In the genomic region with DNA sequence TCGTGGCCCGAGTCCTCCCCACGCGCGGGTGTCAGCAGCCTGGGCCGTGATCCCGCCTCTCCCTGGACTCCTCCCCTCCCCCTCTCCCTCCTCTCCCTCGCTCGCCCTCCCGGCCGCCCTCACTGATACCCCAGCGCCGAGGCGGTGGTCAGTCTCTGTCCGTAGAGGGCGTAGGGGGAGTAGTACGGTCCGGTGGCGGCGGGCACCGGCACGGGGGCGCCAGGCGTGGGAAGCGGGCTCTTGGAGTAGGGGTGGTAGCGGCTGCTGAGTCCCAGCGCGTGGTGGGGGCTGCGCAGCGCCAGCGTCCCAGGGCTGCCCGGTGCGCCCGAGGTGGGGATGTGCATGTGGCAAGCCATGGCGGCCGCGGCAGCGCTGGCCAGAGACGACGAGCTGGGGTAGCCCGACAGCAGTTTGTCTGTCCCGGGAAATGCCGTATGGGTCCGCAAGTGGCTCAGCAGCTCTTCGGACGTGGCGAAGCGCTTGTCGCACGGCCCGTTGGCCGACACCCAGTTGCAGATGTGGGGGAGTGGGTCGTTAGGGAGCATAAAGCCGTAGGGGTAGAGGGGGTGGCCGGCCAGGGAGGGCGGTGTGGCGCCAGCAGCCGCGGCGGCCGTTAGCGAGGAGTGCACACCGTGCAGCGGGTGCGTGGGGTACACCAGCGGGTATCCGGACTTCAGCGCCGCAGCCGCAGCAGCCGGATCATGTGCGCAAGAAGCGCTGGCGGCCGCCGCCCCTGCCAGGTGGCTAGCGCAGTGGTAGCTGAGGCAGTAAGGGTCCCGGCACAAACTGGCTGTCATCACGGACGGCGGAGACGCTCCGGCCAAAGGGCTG, we compare ENCODE assay signal across 1 cellular context.
TF ChIP-seq lines count a peak whose summit lies in the region.

No MANE protein-coding gene starts in this region.

TF ChIP-seq in WTC11, 78 proteins besides CTCF, POLR2A, EP300 and RAD21 (continued from another document):
- TF ChIP-seq, protein P1, sequence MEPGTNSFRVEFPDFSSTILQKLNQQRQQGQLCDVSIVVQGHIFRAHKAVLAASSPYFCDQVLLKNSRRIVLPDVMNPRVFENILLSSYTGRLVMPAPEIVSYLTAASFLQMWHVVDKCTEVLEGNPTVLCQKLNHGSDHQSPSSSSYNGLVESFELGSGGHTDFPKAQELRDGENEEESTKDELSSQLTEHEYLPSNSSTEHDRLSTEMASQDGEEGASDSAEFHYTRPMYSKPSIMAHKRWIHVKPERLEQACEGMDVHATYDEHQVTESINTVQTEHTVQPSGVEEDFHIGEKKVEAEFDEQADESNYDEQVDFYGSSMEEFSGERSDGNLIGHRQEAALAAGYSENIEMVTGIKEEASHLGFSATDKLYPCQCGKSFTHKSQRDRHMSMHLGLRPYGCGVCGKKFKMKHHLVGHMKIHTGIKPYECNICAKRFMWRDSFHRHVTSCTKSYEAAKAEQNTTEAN (CRISPR knock-in tag; IDR thresholded peaks at IDR 0.05) = no peak
- TF ChIP-seq TEAD1 (CRISPR knock-in tag; IDR thresholded peaks at IDR 0.05) (no peak), ETV6 (CRISPR knock-in tag; IDR thresholded peaks at IDR 0.05) (no peak), ZNF263 (CRISPR knock-in tag; IDR thresholded peaks at IDR 0.05; ENCODE audit: low read depth) (peak; percentile 62; the same call in 1 of the 2 replicates), ESRRA (CRISPR knock-in tag; IDR thresholded peaks at IDR 0.05; ENCODE audit: borderline replicate concordance) (0 out of 2 replicates have a peak, but pooled peaks have one; percentile 42), SOX15 (CRISPR knock-in tag; IDR thresholded peaks at IDR 0.05) (no peak), ELF4 (CRISPR knock-in tag; IDR thresholded peaks at IDR 0.05; ENCODE audit: low read depth) (no peak)
- TF ChIP-seq, protein P2, sequence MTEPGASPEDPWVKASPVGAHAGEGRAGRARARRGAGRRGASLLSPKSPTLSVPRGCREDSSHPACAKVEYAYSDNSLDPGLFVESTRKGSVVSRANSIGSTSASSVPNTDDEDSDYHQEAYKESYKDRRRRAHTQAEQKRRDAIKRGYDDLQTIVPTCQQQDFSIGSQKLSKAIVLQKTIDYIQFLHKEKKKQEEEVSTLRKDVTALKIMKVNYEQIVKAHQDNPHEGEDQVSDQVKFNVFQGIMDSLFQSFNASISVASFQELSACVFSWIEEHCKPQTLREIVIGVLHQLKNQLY (CRISPR knock-in tag; IDR thresholded peaks at IDR 0.05) = no peak
- TF ChIP-seq, protein P3, sequence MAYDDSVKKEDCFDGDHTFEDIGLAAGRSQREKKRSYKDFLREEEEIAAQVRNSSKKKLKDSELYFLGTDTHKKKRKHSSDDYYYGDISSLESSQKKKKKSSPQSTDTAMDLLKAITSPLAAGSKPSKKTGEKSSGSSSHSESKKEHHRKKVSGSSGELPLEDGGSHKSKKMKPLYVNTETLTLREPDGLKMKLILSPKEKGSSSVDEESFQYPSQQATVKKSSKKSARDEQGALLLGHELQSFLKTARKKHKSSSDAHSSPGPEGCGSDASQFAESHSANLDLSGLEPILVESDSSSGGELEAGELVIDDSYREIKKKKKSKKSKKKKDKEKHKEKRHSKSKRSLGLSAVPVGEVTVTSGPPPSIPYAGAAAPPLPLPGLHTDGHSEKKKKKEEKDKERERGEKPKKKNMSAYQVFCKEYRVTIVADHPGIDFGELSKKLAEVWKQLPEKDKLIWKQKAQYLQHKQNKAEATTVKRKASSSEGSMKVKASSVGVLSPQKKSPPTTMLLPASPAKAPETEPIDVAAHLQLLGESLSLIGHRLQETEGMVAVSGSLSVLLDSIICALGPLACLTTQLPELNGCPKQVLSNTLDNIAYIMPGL (CRISPR knock-in tag; IDR thresholded peaks at IDR 0.05) = no peak
- TF ChIP-seq, protein P4, sequence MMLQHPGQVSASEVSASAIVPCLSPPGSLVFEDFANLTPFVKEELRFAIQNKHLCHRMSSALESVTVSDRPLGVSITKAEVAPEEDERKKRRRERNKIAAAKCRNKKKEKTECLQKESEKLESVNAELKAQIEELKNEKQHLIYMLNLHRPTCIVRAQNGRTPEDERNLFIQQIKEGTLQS (CRISPR knock-in tag; conservative IDR thresholded peaks at IDR 0.05) = no peak
- TF ChIP-seq, protein P5, sequence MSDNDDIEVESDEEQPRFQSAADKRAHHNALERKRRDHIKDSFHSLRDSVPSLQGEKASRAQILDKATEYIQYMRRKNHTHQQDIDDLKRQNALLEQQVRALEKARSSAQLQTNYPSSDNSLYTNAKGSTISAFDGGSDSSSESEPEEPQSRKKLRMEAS (CRISPR knock-in tag; IDR thresholded peaks at IDR 0.05) = peak; percentile 57
- TF ChIP-seq, protein P6, sequence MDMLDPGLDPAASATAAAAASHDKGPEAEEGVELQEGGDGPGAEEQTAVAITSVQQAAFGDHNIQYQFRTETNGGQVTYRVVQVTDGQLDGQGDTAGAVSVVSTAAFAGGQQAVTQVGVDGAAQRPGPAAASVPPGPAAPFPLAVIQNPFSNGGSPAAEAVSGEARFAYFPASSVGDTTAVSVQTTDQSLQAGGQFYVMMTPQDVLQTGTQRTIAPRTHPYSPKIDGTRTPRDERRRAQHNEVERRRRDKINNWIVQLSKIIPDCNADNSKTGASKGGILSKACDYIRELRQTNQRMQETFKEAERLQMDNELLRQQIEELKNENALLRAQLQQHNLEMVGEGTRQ (CRISPR knock-in tag; IDR thresholded peaks at IDR 0.05) = 0 out of 2 replicates have a peak, but pooled peaks have one; percentile 6
- TF ChIP-seq, protein P7, sequence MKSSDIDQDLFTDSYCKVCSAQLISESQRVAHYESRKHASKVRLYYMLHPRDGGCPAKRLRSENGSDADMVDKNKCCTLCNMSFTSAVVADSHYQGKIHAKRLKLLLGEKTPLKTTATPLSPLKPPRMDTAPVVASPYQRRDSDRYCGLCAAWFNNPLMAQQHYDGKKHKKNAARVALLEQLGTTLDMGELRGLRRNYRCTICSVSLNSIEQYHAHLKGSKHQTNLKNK (CRISPR knock-in tag; IDR thresholded peaks at IDR 0.05) = no peak
- TF ChIP-seq, protein P8, sequence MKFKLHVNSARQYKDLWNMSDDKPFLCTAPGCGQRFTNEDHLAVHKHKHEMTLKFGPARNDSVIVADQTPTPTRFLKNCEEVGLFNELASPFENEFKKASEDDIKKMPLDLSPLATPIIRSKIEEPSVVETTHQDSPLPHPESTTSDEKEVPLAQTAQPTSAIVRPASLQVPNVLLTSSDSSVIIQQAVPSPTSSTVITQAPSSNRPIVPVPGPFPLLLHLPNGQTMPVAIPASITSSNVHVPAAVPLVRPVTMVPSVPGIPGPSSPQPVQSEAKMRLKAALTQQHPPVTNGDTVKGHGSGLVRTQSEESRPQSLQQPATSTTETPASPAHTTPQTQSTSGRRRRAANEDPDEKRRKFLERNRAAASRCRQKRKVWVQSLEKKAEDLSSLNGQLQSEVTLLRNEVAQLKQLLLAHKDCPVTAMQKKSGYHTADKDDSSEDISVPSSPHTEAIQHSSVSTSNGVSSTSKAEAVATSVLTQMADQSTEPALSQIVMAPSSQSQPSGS (CRISPR knock-in tag; IDR thresholded peaks at IDR 0.05; ENCODE audit: borderline replicate concordance, low read depth) = no peak
- TF ChIP-seq, protein P9, sequence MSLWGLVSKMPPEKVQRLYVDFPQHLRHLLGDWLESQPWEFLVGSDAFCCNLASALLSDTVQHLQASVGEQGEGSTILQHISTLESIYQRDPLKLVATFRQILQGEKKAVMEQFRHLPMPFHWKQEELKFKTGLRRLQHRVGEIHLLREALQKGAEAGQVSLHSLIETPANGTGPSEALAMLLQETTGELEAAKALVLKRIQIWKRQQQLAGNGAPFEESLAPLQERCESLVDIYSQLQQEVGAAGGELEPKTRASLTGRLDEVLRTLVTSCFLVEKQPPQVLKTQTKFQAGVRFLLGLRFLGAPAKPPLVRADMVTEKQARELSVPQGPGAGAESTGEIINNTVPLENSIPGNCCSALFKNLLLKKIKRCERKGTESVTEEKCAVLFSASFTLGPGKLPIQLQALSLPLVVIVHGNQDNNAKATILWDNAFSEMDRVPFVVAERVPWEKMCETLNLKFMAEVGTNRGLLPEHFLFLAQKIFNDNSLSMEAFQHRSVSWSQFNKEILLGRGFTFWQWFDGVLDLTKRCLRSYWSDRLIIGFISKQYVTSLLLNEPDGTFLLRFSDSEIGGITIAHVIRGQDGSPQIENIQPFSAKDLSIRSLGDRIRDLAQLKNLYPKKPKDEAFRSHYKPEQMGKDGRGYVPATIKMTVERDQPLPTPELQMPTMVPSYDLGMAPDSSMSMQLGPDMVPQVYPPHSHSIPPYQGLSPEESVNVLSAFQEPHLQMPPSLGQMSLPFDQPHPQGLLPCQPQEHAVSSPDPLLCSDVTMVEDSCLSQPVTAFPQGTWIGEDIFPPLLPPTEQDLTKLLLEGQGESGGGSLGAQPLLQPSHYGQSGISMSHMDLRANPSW (CRISPR knock-in tag; conservative IDR thresholded peaks at IDR 0.05; ENCODE audit: low read depth) = no peak
TF ChIP-seq in WTC11: peak in this region for 4.
